In genomic region chr3:61810953-61811497, GRCh38 we compare ENCODE assay signal across 2 cellular contexts.
TF ChIP-seq lines count a peak whose summit lies in the region.

No MANE protein-coding gene starts in this region.

TF ChIP-seq in HepG2, 621 proteins besides CTCF, POLR2A, EP300 and RAD21 (continued from another document):
- TF ChIP-seq KLF13 (CRISPR knock-in tag; IDR thresholded peaks at IDR 0.05) (no peak), TEAD3 (CRISPR knock-in tag; optimal IDR thresholded peaks at IDR 0.05; ENCODE audit: borderline replicate concordance) (peak; percentile 34), RARA (CRISPR knock-in tag; IDR thresholded peaks at IDR 0.05) (no peak), HNF4A (CRISPR knock-in tag; IDR thresholded peaks at IDR 0.05) (peak; percentile 62), SALL1 (CRISPR knock-in tag; IDR thresholded peaks at IDR 0.05) (0 out of 2 replicates have a peak, but pooled peaks have one; percentile 12), RFX1 (IDR thresholded peaks at IDR 0.05) (no peak), HINFP (CRISPR knock-in tag; IDR thresholded peaks at IDR 0.05; ENCODE audit: low read depth) (no peak), ZBTB37 (CRISPR knock-in tag; IDR thresholded peaks at IDR 0.05) (no peak), ZNF644 (CRISPR knock-in tag; IDR thresholded peaks at IDR 0.05; ENCODE audit: low read depth) (0 out of 2 replicates have a peak, but pooled peaks have one; percentile 10), ZNF792 (CRISPR knock-in tag; IDR thresholded peaks at IDR 0.05) (no peak), ZXDC (CRISPR knock-in tag; IDR thresholded peaks at IDR 0.05) (no peak)

TF ChIP-seq in H1, 55 proteins besides CTCF, POLR2A, EP300 and RAD21:
- no peak for TF ChIP-seq E2F6 (IDR thresholded peaks at IDR 0.05)
- no peak for TF ChIP-seq SIX5 (IDR thresholded peaks at IDR 0.05; ENCODE audit: low read depth, low read length)
